In genomic region chr6:53339424-53339823, GRCh38 we compare ENCODE assay signal across 19 cellular contexts.
"Had no signal": no experiment of that assay in that cellular context is flagged by ENCODE, and none has a peak within 500 bp of the region (broad histone marks: within the 10 kb centered on the region; RNA-seq: fewer than 3 reads in every experiment).

No MANE protein-coding gene starts in this region.

- H3K27me3 Mint-ChIP-seq: activated CD8-positive, alpha-beta memory T cell treated with anti-CD3 and anti-CD28 coated beads, Interleukin-2, amount 10 ng/mL, durations not matched to agents 7 days and 5 days had no signal

- ATAC-seq: activated CD8-positive, alpha-beta memory T cell treated with anti-CD3 and anti-CD28 coated beads, Interleukin-2, amount 10 ng/mL, durations not matched to agents 7 days and 5 days; heart left ventricle; left lobe of liver; mucosa of descending colon had no signal

- H3K9me3 ChIP-seq: colonic mucosa, heart left ventricle, mucosa of descending colon, ovary, stomach, thoracic aorta had no signal

- H3K4me1 ChIP-seq: colonic mucosa had no signal

- H3K36me3 ChIP-seq: cardiac muscle cell, colonic mucosa, heart left ventricle, ovary, stomach, thoracic aorta had no signal

- H3K27ac ChIP-seq: cardiac muscle cell, colonic mucosa, ovary, stomach, thoracic aorta had no signal

- H3K4me3 ChIP-seq: cardiac muscle cell, colonic mucosa, heart left ventricle, mucosa of descending colon, ovary, stomach, thoracic aorta had no signal

- DNase-seq: activated CD4-positive, alpha-beta T cell treated with anti-CD3 and anti-CD28 coated beads for 1 hour; activated CD4-positive, alpha-beta T cell treated with anti-CD3 and anti-CD28 coated beads, Interleukin-2, amount 50 U/mL, for 48 hours; activated CD8-positive, alpha-beta memory T cell treated with anti-CD3 and anti-CD28 coated beads, Interleukin-2, amount 10 ng/mL, durations not matched to agents 7 days and 5 days; activated naive CD4-positive, alpha-beta T cell; colonic mucosa; foreskin melanocyte; heart left ventricle; islet precursor cell; mammary epithelial cell; mucosa of descending colon; ovary; stimulated activated CD4-positive, alpha-beta T cell treated with anti-CD3 and anti-CD28 coated beads, Interleukin-15, amount 100 ng/mL, for 24 hours; stimulated activated CD4-positive, alpha-beta T cell treated with anti-CD3 and anti-CD28 coated beads, Interleukin-4, amount 100 ng/mL, for 24 hours; stomach; T-helper 9 cell had no signal

- H3K4me3 Mint-ChIP-seq: activated CD8-positive, alpha-beta memory T cell treated with anti-CD3 and anti-CD28 coated beads, Interleukin-2, amount 10 ng/mL, durations not matched to agents 7 days and 5 days; neural crest cell had no signal

- H3K9me3 Mint-ChIP-seq: neural crest cell had no signal

- H3K27me3 ChIP-seq: cardiac muscle cell, colonic mucosa, heart left ventricle, ovary, stomach had no signal
